In the genomic region with DNA sequence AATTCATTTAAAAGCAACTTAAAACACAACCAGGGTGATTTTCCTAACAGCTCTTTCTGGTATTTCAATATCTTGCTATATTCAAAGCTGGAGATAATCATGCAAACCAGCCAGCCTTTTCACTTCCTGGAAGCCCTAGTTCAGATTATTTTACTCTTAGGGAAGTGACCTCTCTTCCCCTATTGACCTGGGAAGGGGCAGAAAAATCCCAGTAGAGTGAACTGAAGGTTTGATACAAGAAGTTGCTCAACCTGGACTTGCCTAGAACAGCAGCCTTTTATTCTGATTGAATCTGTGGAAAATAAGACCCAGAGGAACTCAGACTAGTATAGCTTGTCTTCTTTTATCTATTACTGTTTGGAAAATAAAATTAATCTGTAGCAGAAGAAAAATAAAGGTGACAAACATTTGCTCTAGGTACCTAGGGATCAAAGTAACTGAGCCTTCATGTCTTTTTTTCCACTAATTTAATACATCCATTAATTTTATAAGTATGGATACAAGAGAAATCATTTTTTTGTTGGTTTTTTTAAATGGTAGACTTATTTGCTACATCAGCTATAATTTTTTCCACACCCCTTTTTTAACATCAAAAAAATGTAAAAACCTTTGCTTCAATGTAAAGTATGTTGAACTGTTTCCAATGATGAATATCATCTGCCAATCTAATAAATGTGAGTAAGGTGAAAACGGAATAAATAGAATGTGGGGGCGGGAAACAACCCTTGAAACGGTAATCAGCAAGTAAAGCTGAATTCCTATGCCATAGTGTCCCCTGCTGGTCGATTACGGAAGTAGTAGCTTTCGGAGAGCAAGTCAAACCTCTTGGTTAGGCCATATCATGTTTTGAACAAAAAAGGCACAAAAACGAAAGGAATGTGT, we compare ENCODE assay signal across 9 cellular contexts.
DNase-seq lines count a peak whose midpoint lies in the region; ATAC-seq and TF ChIP-seq lines count a peak whose summit lies in the region.
"Had no signal": no experiment of that assay in that cellular context is flagged by ENCODE, and none has a peak within 500 bp of the region (broad histone marks: within the 10 kb centered on the region; RNA-seq: fewer than 3 reads in every experiment).

No MANE protein-coding gene starts in this region.

- DNase-seq in AG09309 (ENCODE audit: low read depth) (no peak), NCI-H2029 (lab: John Stamatoyannopoulos, UW) (peak; percentile 4), globus pallidus (ENCODE audit: low spot score) (peak; percentile 47), skeletal muscle cell (ENCODE audit: low read depth) (peak; percentile 13), activated gamma-delta T cell (lab: John Stamatoyannopoulos, UW) (no peak)

- ATAC-seq in HG02884 (IDR thresholded peaks at IDR 0.05; ENCODE audit: unreplicated experiment), result peak; percentile 93

- TF ChIP-seq CTCF in AG09309 (IDR thresholded peaks at IDR 0.05; ENCODE audit: control insufficient read depth, insufficient read depth, low read depth, low read length, missing control alignments) (peak; percentile 26), GM12875 (IDR thresholded peaks at IDR 0.05; ENCODE audit: borderline replicate concordance, insufficient read depth, low read depth, low read length) (peak; percentile 87), VCaP (conservative IDR thresholded peaks at IDR 0.05) (peak; percentile 92)

- H3K4me3 ChIP-seq in AG09309 (ENCODE audit: control insufficient read depth, low read depth, low read length) (no peak overlapping the region), GM12875 (ENCODE audit: low read depth, low read length) (no peak overlapping the region), skeletal muscle cell (ENCODE audit: low read depth, low read length) (no peak overlapping the region)
- H3K4me3 ChIP-seq: ovary had no signal

- no peak overlapping the region for H3K27ac ChIP-seq in VCaP
- H3K27ac ChIP-seq: ovary had no signal

Comparison
In these comparisons a context has a peak if more than half of its experiments do, and no peak if none do; other contexts are left out.
1. DNase-seq: peak in NCI-H2029 (single experiment), globus pallidus (single experiment) and skeletal muscle cell (single experiment); none in AG09309 (single experiment) and activated gamma-delta T cell (single experiment).
2. CTCF ChIP-seq: peak in every context shown above with its lines; median percentile 92 in VCaP; 87 in GM12875; 26 in AG09309.